In genomic region chr11:116540645-116541044, GRCh38 we compare ENCODE assay signal across 21 cellular contexts.
DNase-seq lines count a peak whose midpoint lies in the region; ATAC-seq and TF ChIP-seq lines count a peak whose summit lies in the region.
"Had no signal": no experiment of that assay in that cellular context is flagged by ENCODE, and none has a peak within 500 bp of the region (broad histone marks: within the 10 kb centered on the region; RNA-seq: fewer than 3 reads in every experiment).

No MANE protein-coding gene starts in this region.

- H3K9ac ChIP-seq in endodermal cell (ENCODE audit: extremely low read depth, low read length, poor library complexity, severe bottlenecking): no peak overlapping the region
- H3K9ac ChIP-seq: BLaER1 treated with 17β-estradiol and CSF1 and Interleukin-3, amounts not matched to agents 10 nM and 100 nM had no signal

- H3K4me3 ChIP-seq in BE2C (ENCODE audit: low read depth, low read length) (no peak overlapping the region), endodermal cell (ENCODE audit: low read length) (no peak overlapping the region), gastrocnemius medialis (no peak overlapping the region)
- H3K4me3 ChIP-seq: BLaER1 treated with 17β-estradiol and CSF1 and Interleukin-3, amounts not matched to agents 10 nM and 100 nM; GM12878 had no signal

- H3K9me3 ChIP-seq in BE2C (peaks cover 5% of the 10 kb centered on the region), endodermal cell (ENCODE audit: control insufficient read depth, low read length) (no peaks in the 10 kb centered on the region), gastrocnemius medialis (no peaks in the 10 kb centered on the region)
- H3K9me3 ChIP-seq: BLaER1 treated with 17β-estradiol and CSF1 and Interleukin-3, amounts not matched to agents 10 nM and 100 nM had no signal

- no peaks in the 10 kb centered on the region for H3K36me3 Mint-ChIP-seq in endodermal cell (ENCODE audit: low read depth)
- H3K36me3 Mint-ChIP-seq: CD14-positive monocyte; CD8-positive, alpha-beta memory T cell had no signal

- no peak for ATAC-seq in gastrocnemius medialis
- ATAC-seq: GM12878 had no signal

- H3K27ac ChIP-seq in endodermal cell (ENCODE audit: low read depth, low read length) (no peak overlapping the region), gastrocnemius medialis (no peak overlapping the region)
- H3K27ac ChIP-seq: 22Rv1; BLaER1 treated with 17β-estradiol and CSF1 and Interleukin-3, amounts not matched to agents 10 nM and 100 nM had no signal

- no peaks in the 10 kb centered on the region for H3K4me1 ChIP-seq in BE2C
- H3K4me1 ChIP-seq in endodermal cell (ENCODE audit: control insufficient read depth, insufficient read depth, low read length): no peaks in the 10 kb centered on the region
- no peaks in the 10 kb centered on the region for H3K4me1 ChIP-seq in gastrocnemius medialis
- H3K4me1 ChIP-seq: BLaER1 treated with 17β-estradiol and CSF1 and Interleukin-3, amounts not matched to agents 10 nM and 100 nM had no signal

- TF ChIP-seq CTCF in BE2C (IDR thresholded peaks at IDR 0.05; ENCODE audit: low read depth, low read length) (no peak), endodermal cell (conservative IDR thresholded peaks at IDR 0.05) (no peak), gastrocnemius medialis (IDR thresholded peaks at IDR 0.05 in 4 of 5, conservative IDR thresholded peaks at IDR 0.05 in 1 of 5) (no peak)

- no peak overlapping the region for H3K27ac Mint-ChIP-seq in endodermal cell
- H3K27ac Mint-ChIP-seq: B cell; CD14-positive monocyte; CD4-positive, alpha-beta T cell; CD8-positive, alpha-beta memory T cell had no signal

- WGBS in endodermal cell (ENCODE audit: insufficient coverage in 1 of 2, insufficient read length in 1 of 2), 2 experiments: 80 to 95% methylated on average over 2 of the region's 2 CpGs

- H3K4me3 Mint-ChIP-seq in endodermal cell: no peak overlapping the region
- H3K4me3 Mint-ChIP-seq: B cell; CD14-positive monocyte; CD4-positive, alpha-beta T cell; CD8-positive, alpha-beta memory T cell had no signal

- DNase-seq in BE2C: peak; percentile 30
- peak; percentile 42 for DNase-seq in NCI-H69 (lab: John Stamatoyannopoulos, UW)
- DNase-seq in endodermal cell: peak; percentile 15
- DNase-seq in posterior vena cava (ENCODE audit: low spot score): peak; percentile 18
- no peak for DNase-seq in pons (ENCODE audit: low spot score)
- DNase-seq in ureter (ENCODE audit: low spot score): no peak
- no peak for DNase-seq in gastrocnemius medialis
- DNase-seq in SHP77 treated with DMSO at 0.1 percent for 48 hours (lab: John Stamatoyannopoulos, UW): no peak
- DNase-seq: CD4-positive, alpha-beta T cell; CD8-positive, alpha-beta memory T cell; DMS 273 treated with DMSO at 0.1 percent for 48 hours; DMS79; EL; GDM1; H7; HCEC 1CT had no signal

- peaks cover 22% of the 10 kb centered on the region for H3K27me3 Mint-ChIP-seq in endodermal cell (ENCODE audit: insufficient read depth)

- peaks cover 11% of the 10 kb centered on the region for H3K4me1 Mint-ChIP-seq in endodermal cell
- H3K4me1 Mint-ChIP-seq: B cell; CD14-positive monocyte; CD8-positive, alpha-beta memory T cell had no signal

- intact Hi-C loops in posterior vena cava (cut with DNase I): no loop called here
- intact Hi-C loops in gastrocnemius medialis (cut with DNase I; ENCODE audit: low total_unique reads): no loop called here

- no peaks in the 10 kb centered on the region for H3K9me3 Mint-ChIP-seq in endodermal cell
- H3K9me3 Mint-ChIP-seq: CD4-positive, alpha-beta T cell had no signal

- no peak for TF ChIP-seq POLR2A in gastrocnemius medialis (IDR thresholded peaks at IDR 0.05)

- H3K36me3 ChIP-seq in BE2C: no peaks in the 10 kb centered on the region
- H3K36me3 ChIP-seq in endodermal cell (ENCODE audit: control insufficient read depth, insufficient read depth, low read length): no peaks in the 10 kb centered on the region
- H3K36me3 ChIP-seq in gastrocnemius medialis: no peaks in the 10 kb centered on the region
- H3K36me3 ChIP-seq: BLaER1 treated with 17β-estradiol and CSF1 and Interleukin-3, amounts not matched to agents 10 nM and 100 nM had no signal

- H3K27me3 ChIP-seq in BE2C (no peaks in the 10 kb centered on the region), endodermal cell (ENCODE audit: control insufficient read depth, insufficient read depth, low read length, poor library complexity, severe bottlenecking) (peaks cover 14% of the 10 kb centered on the region), gastrocnemius medialis (peaks cover 0 to 7% (median 3%) of the 10 kb centered on the region in 3 donors)
- H3K27me3 ChIP-seq: BLaER1 treated with 17β-estradiol and CSF1 and Interleukin-3, amounts not matched to agents 10 nM and 100 nM had no signal

- in situ Hi-C loops in gastrocnemius medialis (cut with MboI; ENCODE audit: low sequenced_read_pairs in 4 of 4): no loop called here

Comparison
In these comparisons a context has a peak if more than half of its experiments do, and no peak if none do; other contexts are left out.
1. DNase-seq: peak in BE2C (single experiment), NCI-H69 (single experiment), endodermal cell (single experiment) and posterior vena cava (single experiment); none in pons (single experiment), ureter (single experiment), gastrocnemius medialis (0 of 2) and SHP77 treated with DMSO at 0.1 percent for 48 hours (single experiment).